In genomic region chr3:127735767-127736693, GRCh38 we compare ENCODE assay signal across 8 cellular contexts.
DNase-seq lines count a peak whose midpoint lies in the region; ATAC-seq and TF ChIP-seq lines count a peak whose summit lies in the region.

No MANE protein-coding gene starts in this region.

- in situ Hi-C loops in astrocyte of the spinal cord (cut with HindIII; ENCODE audit: low sequenced_read_pairs), result no loop called here

- H3K36me3 ChIP-seq in left lung, result peaks cover 0 to 8% of the 10 kb centered on the region in 2 donors

- H3K36me3 Mint-ChIP-seq in activated CD4-positive, alpha-beta T cell treated with anti-CD3 and anti-CD28 coated beads, Interleukin-2, amount 10 ng/mL, durations not matched to agents 24 days and 14 days (ENCODE audit: low read depth), result no peaks in the 10 kb centered on the region

- H3K9me3 Mint-ChIP-seq in activated CD4-positive, alpha-beta T cell treated with anti-CD3 and anti-CD28 coated beads, Interleukin-2, amount 10 ng/mL, durations not matched to agents 24 days and 14 days, result no peaks in the 10 kb centered on the region

- peaks cover 17% of the 10 kb centered on the region for H3K27me3 Mint-ChIP-seq in activated CD4-positive, alpha-beta T cell treated with anti-CD3 and anti-CD28 coated beads, Interleukin-2, amount 10 ng/mL, durations not matched to agents 24 days and 14 days

- H3K4me3 ChIP-seq in astrocyte of the spinal cord (ENCODE audit: low read depth, low read length), result no peak overlapping the region
- no peak overlapping the region for H3K4me3 ChIP-seq in left lung

- H3K27me3 ChIP-seq in left lung, result no peaks in the 10 kb centered on the region

- H3K9me3 ChIP-seq in left lung, result no peaks in the 10 kb centered on the region

- intact Hi-C loops in left lung (cut with DNase I), result no loop called here
- intact Hi-C loops in activated CD4-positive, alpha-beta T cell treated with anti-CD3 and anti-CD28 coated beads, Interleukin-2, amount 10 ng/mL, durations not matched to agents 24 days and 14 days (cut with micrococcal nuclease), result no loop called here

- ATAC-seq in GM19463 (IDR thresholded peaks at IDR 0.05; ENCODE audit: unreplicated experiment) (peak; percentile 81), HG03469 (IDR thresholded peaks at IDR 0.05; ENCODE audit: unreplicated experiment) (peak; percentile 61), left lung (peak; percentile 57)

- H3K4me1 Mint-ChIP-seq in activated CD4-positive, alpha-beta T cell treated with anti-CD3 and anti-CD28 coated beads, Interleukin-2, amount 10 ng/mL, durations not matched to agents 24 days and 14 days, result peaks cover 8% of the 10 kb centered on the region

- no peak for TF ChIP-seq CTCF in astrocyte of the spinal cord (IDR thresholded peaks at IDR 0.05; ENCODE audit: low read depth, low read length)
- TF ChIP-seq CTCF in left lung (IDR thresholded peaks at IDR 0.05), result no peak

- H3K4me3 Mint-ChIP-seq in activated CD4-positive, alpha-beta T cell treated with anti-CD3 and anti-CD28 coated beads, Interleukin-2, amount 10 ng/mL, durations not matched to agents 24 days and 14 days, result no peak overlapping the region

- peaks cover 25 to 74% of the 10 kb centered on the region in 2 donors for H3K4me1 ChIP-seq in left lung

- no peak overlapping the region for H3K27ac Mint-ChIP-seq in activated CD4-positive, alpha-beta T cell treated with anti-CD3 and anti-CD28 coated beads, Interleukin-2, amount 10 ng/mL, durations not matched to agents 24 days and 14 days

- H3K27ac ChIP-seq in left lung, result peak overlapping the region; percentile 33 to 80

- DNase-seq in DMS79 (lab: John Stamatoyannopoulos, UW) (peak; percentile 64), astrocyte of the spinal cord (ENCODE audit: low read depth, low spot score) (peak; percentile 85), left lung (no peak)
- DNase-seq in activated naive CD4-positive, alpha-beta T cell treated with anti-CD3 and anti-CD28 coated beads, Interleukin-2, amount 50 U/mL, for 16 hours, result no peak
- no peak for DNase-seq in activated CD4-positive, alpha-beta T cell treated with anti-CD3 and anti-CD28 coated beads, Interleukin-2, amount 10 ng/mL, durations not matched to agents 24 days and 14 days
- DNase-seq in effector CD8-positive, alpha-beta T cell (lab: John Stamatoyannopoulos, UW), result no peak

Comparison
In these comparisons a context has a peak if more than half of its experiments do, and no peak if none do; other contexts are left out.
1. DNase-seq: peak in DMS79 (single experiment) and astrocyte of the spinal cord (single experiment); none in left lung (0 of 2), activated naive CD4-positive, alpha-beta T cell treated with anti-CD3 and anti-CD28 coated beads, Interleukin-2, amount 50 U/mL, for 16 hours (single experiment), activated CD4-positive, alpha-beta T cell treated with anti-CD3 and anti-CD28 coated beads, Interleukin-2, amount 10 ng/mL, durations not matched to agents 24 days and 14 days (single experiment) and effector CD8-positive, alpha-beta T cell (single experiment).
2. Peak in every context shown above with its lines, with median percentiles within 50 percentile points of each other: ATAC-seq.